In genomic region chr1:119279441-119280415, GRCh38 we compare ENCODE assay signal across 11 cellular contexts.
DNase-seq lines count a peak whose midpoint lies in the region; ATAC-seq and TF ChIP-seq lines count a peak whose summit lies in the region.
"Had no signal": no experiment of that assay in that cellular context is flagged by ENCODE, and none has a peak within 500 bp of the region (broad histone marks: within the 10 kb centered on the region; RNA-seq: fewer than 3 reads in every experiment).

No MANE protein-coding gene starts in this region.

- no peak overlapping the region for H3K27ac ChIP-seq in gastroesophageal sphincter

- H3K27me3 ChIP-seq in gastroesophageal sphincter = no peaks in the 10 kb centered on the region

- no peak for TF ChIP-seq POLR2A in gastroesophageal sphincter (IDR thresholded peaks at IDR 0.05)

- WGBS in gastroesophageal sphincter (ENCODE audit: low coverage in 1 of 2), 2 donors = 40 to 44% methylated on average over 3 to 7 of the region's 8 CpGs

- H3K36me3 Mint-ChIP-seq in chondrocyte (ENCODE audit: low read depth) (no peaks in the 10 kb centered on the region), mesothelial cell of epicardium (no peaks in the 10 kb centered on the region)

- no peaks in the 10 kb centered on the region for H3K4me1 ChIP-seq in gastroesophageal sphincter

- H3K4me3 Mint-ChIP-seq in chondrocyte (ENCODE audit: unreplicated experiment) = no peak overlapping the region
- no peak overlapping the region for H3K4me3 Mint-ChIP-seq in mesothelial cell of epicardium

- H3K27ac Mint-ChIP-seq in chondrocyte (ENCODE audit: unreplicated experiment) = peak overlapping the region; percentile 59
- peak overlapping the region; percentile 37 for H3K27ac Mint-ChIP-seq in mesothelial cell of epicardium

- H3K9me3 Mint-ChIP-seq in chondrocyte (ENCODE audit: low read depth) (no peaks in the 10 kb centered on the region), mesothelial cell of epicardium (no peaks in the 10 kb centered on the region)

- TF ChIP-seq CTCF in chondrocyte (IDR thresholded peaks at IDR 0.05) = no peak
- no peak for TF ChIP-seq CTCF in mesothelial cell of epicardium (IDR thresholded peaks at IDR 0.05; ENCODE audit: unreplicated experiment)
- no peak for TF ChIP-seq CTCF in gastroesophageal sphincter (IDR thresholded peaks at IDR 0.05)

- no peak for ATAC-seq in gastroesophageal sphincter
- no peak for ATAC-seq in HG02970 (IDR thresholded peaks at IDR 0.05; ENCODE audit: low FRiP score, unreplicated experiment)

- no peaks in the 10 kb centered on the region for H3K36me3 ChIP-seq in gastroesophageal sphincter

- H3K4me1 Mint-ChIP-seq in chondrocyte (ENCODE audit: low read depth) = peaks cover 20% of the 10 kb centered on the region
- H3K4me1 Mint-ChIP-seq in mesothelial cell of epicardium = peaks cover 27% of the 10 kb centered on the region

- H3K9me3 ChIP-seq in gastroesophageal sphincter = no peaks in the 10 kb centered on the region

- H3K27me3 Mint-ChIP-seq in chondrocyte (ENCODE audit: low read depth) (no peaks in the 10 kb centered on the region), mesothelial cell of epicardium (ENCODE audit: low read depth) (no peaks in the 10 kb centered on the region)

- no peak for TF ChIP-seq EP300 in gastroesophageal sphincter (IDR thresholded peaks at IDR 0.05)

- no peak overlapping the region for H3K4me3 ChIP-seq in gastroesophageal sphincter

- peak; percentile 70 for DNase-seq in AG20443 (ENCODE audit: low spot score)
- DNase-seq in NCI-H226 = peak; percentile 91
- no peak for DNase-seq in chondrocyte (ENCODE audit: low spot score)
- DNase-seq in mesothelial cell of epicardium (ENCODE audit: low spot score in 2 of 2, unreplicated experiment in 2 of 2) = no peak
- DNase-seq in OCI-M2 (lab: John Stamatoyannopoulos, UW; ENCODE audit: unreplicated experiment) = no peak
- no peak for DNase-seq in DMS153 treated with DMSO at 0.1 percent for 48 hours (lab: John Stamatoyannopoulos, UW; ENCODE audit: unreplicated experiment)
- DNase-seq: activated T-cell treated with anti-CD3 and anti-CD28 coated beads for 4 hours, DMS153, MM.1S had no signal

Comparison
In these comparisons a context has a peak if more than half of its experiments do, and no peak if none do; other contexts are left out.
1. DNase-seq: peak in AG20443 (single experiment) and NCI-H226 (single experiment); none in chondrocyte (single experiment), mesothelial cell of epicardium (0 of 2), OCI-M2 (single experiment) and DMS153 treated with DMSO at 0.1 percent for 48 hours (single experiment).